Comparison of ENCODE assay signal across 8 cellular contexts in the genomic region with DNA sequence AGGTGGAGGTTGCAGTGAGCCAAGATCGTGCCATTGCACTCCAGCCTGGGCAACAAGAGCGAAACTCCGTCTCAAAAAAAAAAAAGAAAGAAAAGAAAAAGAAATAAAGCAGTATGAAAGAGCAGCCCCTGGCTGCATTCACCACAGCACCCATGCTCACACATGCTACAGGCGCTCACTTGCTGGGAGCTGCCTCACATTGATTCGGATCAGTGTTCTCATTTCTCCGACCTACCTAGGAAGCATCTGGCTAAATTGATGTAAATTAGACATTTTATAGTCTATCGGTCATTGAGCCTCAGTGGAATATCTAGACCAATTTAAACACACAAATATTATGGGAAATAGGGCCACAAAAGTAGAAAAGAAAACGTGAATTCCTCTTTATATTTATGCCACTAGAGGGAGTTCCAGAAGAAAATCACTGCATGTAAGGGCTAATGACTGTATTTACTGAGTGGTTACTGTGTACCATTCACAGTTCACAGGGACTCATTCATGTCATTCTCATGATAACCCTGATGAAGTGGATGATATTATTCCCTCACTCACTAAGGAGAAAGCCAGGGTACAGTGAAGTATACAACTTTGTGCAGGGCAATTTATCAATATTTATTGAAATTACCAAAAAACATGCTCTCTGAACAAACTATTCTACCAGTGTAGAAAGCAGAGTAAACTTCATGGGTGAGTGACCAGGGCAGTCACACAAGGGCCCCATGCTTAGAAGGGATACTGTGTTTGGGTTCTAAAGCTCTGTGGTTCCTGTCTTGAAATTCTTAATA. TPM values are rescaled to one million over a fixed set of nuclear protein-coding genes. Genes with fewer than 3 reads are reported as not detected.
DNase-seq lines count a peak whose midpoint lies in the region; ATAC-seq and TF ChIP-seq lines count a peak whose summit lies in the region.

No MANE protein-coding gene starts in this region.

- TF ChIP-seq POLR2A in uterus (IDR thresholded peaks at IDR 0.05): no peak

- peak; percentile 54 for DNase-seq in DMS 273 (lab: John Stamatoyannopoulos, UW; ENCODE audit: unreplicated experiment)
- DNase-seq in SW 1271 (lab: John Stamatoyannopoulos, UW): peak; percentile 21 to 56
- peak; percentile 35 for DNase-seq in glomerular visceral epithelial cell (ENCODE audit: extremely low spot score)
- no peak for DNase-seq in uterus
- DNase-seq in Ammon's horn (ENCODE audit: low spot score): no peak

- H3K9me3 Mint-ChIP-seq in IgD-negative memory B cell: no peaks in the 10 kb centered on the region

- no peaks in the 10 kb centered on the region for H3K4me1 ChIP-seq in uterus

- ATAC-seq in HG03280 (IDR thresholded peaks at IDR 0.05; ENCODE audit: unreplicated experiment) (no peak), HG02970 (IDR thresholded peaks at IDR 0.05; ENCODE audit: low FRiP score, unreplicated experiment) (no peak)

- no peak overlapping the region for H3K27ac ChIP-seq in uterus

- no peaks in the 10 kb centered on the region for H3K9me3 ChIP-seq in uterus

- peak overlapping the region in 2 of 4 donors; percentile 20 to 82 for H3K4me3 Mint-ChIP-seq in IgD-negative memory B cell

- H3K36me3 Mint-ChIP-seq in IgD-negative memory B cell: no peaks in the 10 kb centered on the region

- H3K4me1 Mint-ChIP-seq in IgD-negative memory B cell: peaks cover 8 to 11% (median 10%) of the 10 kb centered on the region in 3 donors

- H3K27me3 Mint-ChIP-seq in IgD-negative memory B cell: peaks cover 5% of the 10 kb centered on the region

- intact Hi-C loops in uterus (cut with DNase I; ENCODE audit: low total_unique reads): no loop called here

- no peak overlapping the region for H3K4me3 ChIP-seq in uterus

- no peaks in the 10 kb centered on the region for H3K36me3 ChIP-seq in uterus

- peak; percentile 42 to 60 (median 46) for TF ChIP-seq CTCF in uterus (IDR thresholded peaks at IDR 0.05)

- H3K27me3 ChIP-seq in uterus: no peaks in the 10 kb centered on the region

- peak overlapping the region in 2 of 3 donors; percentile 17 to 80 for H3K27ac Mint-ChIP-seq in IgD-negative memory B cell

RNA-seq across cellular contexts. Expression of a gene that starts 5.3 kb away (rescaled TPM):
- not detected for polyA plus RNA-seq in IgD-negative memory B cell
- not detected for total RNA-seq in uterus

RNA-seq across cellular contexts. Expression of a gene that starts 18.6 kb away (rescaled TPM):
- polyA plus RNA-seq in IgD-negative memory B cell: 6.8 TPM
- 100 to 1,000 TPM in 1 of 4 donors, 10 to 100 TPM in 3; 29.4 to 184 (median 44.6) TPM for total RNA-seq in uterus

RNA-seq across cellular contexts. Expression of a gene that starts 29.3 kb away (rescaled TPM):
- 1.3 TPM for polyA plus RNA-seq in IgD-negative memory B cell
- under 1 TPM in 1 of 4 donors, not detected in 3; 0.24 TPM for total RNA-seq in uterus

Comparison
In these comparisons a context has a peak if more than half of its experiments do, and no peak if none do; other contexts are left out.
1. DNase-seq: peak in DMS 273 (single experiment), SW 1271 (2 of 2) and glomerular visceral epithelial cell (single experiment); none in uterus (0 of 2) and Ammon's horn (single experiment).